20 cellular contexts compared by ENCODE assay signal in the genomic region with DNA sequence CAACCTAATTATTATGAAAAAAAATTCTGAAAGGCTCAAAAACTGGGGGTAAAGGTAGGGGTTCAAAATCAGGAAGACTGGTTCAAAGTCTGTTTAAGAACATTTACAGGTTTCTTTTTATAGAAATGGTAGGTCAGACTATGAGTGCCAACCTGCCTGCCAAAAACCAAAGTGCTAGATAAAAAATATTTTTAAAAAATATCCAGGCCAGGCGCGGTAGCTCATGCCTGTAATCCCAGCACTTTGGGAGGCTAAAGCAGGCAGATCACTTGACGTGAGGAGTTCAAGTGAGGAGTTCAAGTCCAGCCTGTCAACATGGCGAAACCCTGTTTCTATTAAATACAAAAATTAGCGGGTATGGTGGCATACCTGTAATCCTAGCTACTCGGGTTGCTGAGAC.
"Had no signal": no experiment of that assay in that cellular context is flagged by ENCODE, and none has a peak within 500 bp of the region (broad histone marks: within the 10 kb centered on the region; RNA-seq: fewer than 3 reads in every experiment).

No MANE protein-coding gene starts in this region.

- H3K27ac Mint-ChIP-seq: activated CD8-positive, alpha-beta T cell treated with anti-CD3 and anti-CD28 coated beads for 36 hours; activated T-helper 1 cell treated with anti-CD3 and anti-CD28 coated beads, Interleukin-12 subunit alpha, Interleukin-12 subunit beta, Interleukin-2, Interleukin-4 antibody, amounts not matched to agents 30 ng/mL and 10 ng/mL and 1 ng/mL, durations not matched to agents 14 hours and 24 hours and 36 hours; endodermal cell; nephron progenitor cell; stimulated activated effector memory CD8-positive, alpha-beta T cell treated with anti-CD3 and anti-CD28 coated beads, Interleukin-12 subunit alpha, Interleukin-12 subunit beta, amount 100 ng/mL, for 72 hours; WTC11 had no signal

- H3K9me3 Mint-ChIP-seq: endodermal cell; nephron progenitor cell; stimulated activated effector memory CD8-positive, alpha-beta T cell treated with anti-CD3 and anti-CD28 coated beads, Interleukin-12 subunit alpha, Interleukin-12 subunit beta, amount 100 ng/mL, for 72 hours; WTC11 had no signal

- H3K36me3 ChIP-seq: left lung had no signal

- H3K27me3 ChIP-seq: dorsolateral prefrontal cortex, hepatocyte, left lung, SJCRH30 had no signal

- H3K4me3 ChIP-seq: dorsolateral prefrontal cortex, hepatocyte, left lung, SJCRH30 had no signal

- H3K4me3 Mint-ChIP-seq: activated CD8-positive, alpha-beta T cell treated with anti-CD3 and anti-CD28 coated beads for 36 hours; activated T-helper 1 cell treated with anti-CD3 and anti-CD28 coated beads, Interleukin-12 subunit alpha, Interleukin-12 subunit beta, Interleukin-2, Interleukin-4 antibody, amounts not matched to agents 30 ng/mL and 10 ng/mL and 1 ng/mL, durations not matched to agents 14 hours and 24 hours and 36 hours; endodermal cell; nephron progenitor cell; stimulated activated effector memory CD8-positive, alpha-beta T cell treated with anti-CD3 and anti-CD28 coated beads, Interleukin-12 subunit alpha, Interleukin-12 subunit beta, amount 100 ng/mL, for 72 hours; WTC11 had no signal

- H3K36me3 Mint-ChIP-seq: WTC11 had no signal

- H3K4me1 Mint-ChIP-seq: nephron progenitor cell had no signal

- FAIRE-seq: astrocyte, bronchial epithelial cell, TTC549 had no signal

- ATAC-seq: activated CD8-positive, alpha-beta T cell treated with anti-CD3 and anti-CD28 coated beads for 36 hours; left lung; stimulated activated effector memory CD8-positive, alpha-beta T cell treated with anti-CD3 and anti-CD28 coated beads, Interleukin-12 subunit alpha, Interleukin-12 subunit beta, amount 100 ng/mL, for 72 hours; WTC11 had no signal

- H3K9me3 ChIP-seq: left lung, SJCRH30 had no signal

- DNase-seq: activated CD4-positive, alpha-beta T cell treated with anti-CD3 and anti-CD28 coated beads for 48 hours; activated CD8-positive, alpha-beta T cell treated with anti-CD3 and anti-CD28 coated beads for 36 hours; activated naive CD4-positive, alpha-beta T cell treated with Interleukin-2 at 50 U/mL for 16 hours; dorsolateral prefrontal cortex; endodermal cell; islet precursor cell; left lung; mesendoderm; nephron progenitor cell; SJCRH30; stimulated activated CD4-positive, alpha-beta T cell treated with anti-CD3 and anti-CD28 coated beads, Interleukin-12 subunit alpha, Interleukin-12 subunit beta, amount 100 ng/mL, for 4 hours; stimulated activated CD4-positive, alpha-beta T cell treated with anti-CD3 and anti-CD28 coated beads, Interleukin-2, amount 100 ng/mL, for 24 hours; trophoblast cell had no signal

- H3K27me3 Mint-ChIP-seq: activated CD8-positive, alpha-beta T cell treated with anti-CD3 and anti-CD28 coated beads for 36 hours had no signal

- H3K27ac ChIP-seq: hepatocyte, left lung, SJCRH30 had no signal
